ENCODE assay signal across 8 cellular contexts in genomic region chr13:84896128-84896527, GRCh38.
A peak's percentile ranks its signal among the peaks of the same experiment; 100 is the strongest.
DNase-seq lines count a peak whose midpoint lies in the region; ATAC-seq and TF ChIP-seq lines count a peak whose summit lies in the region.

No MANE protein-coding gene starts in this region.

- H3K23ac ChIP-seq in H9 (ENCODE audit: insufficient read length, low read depth, low read length): no peak overlapping the region

- no peak overlapping the region for H3K4ac ChIP-seq in H9 (ENCODE audit: low read depth, low read length)

- H3K9ac ChIP-seq in H9 (ENCODE audit: extremely low read depth, insufficient read length, low read length) (no peak overlapping the region), smooth muscle cell (ENCODE audit: low read depth) (no peak overlapping the region)

- peak; percentile 57 for DNase-seq in activated CD8-positive, alpha-beta memory T cell treated with anti-CD3 and anti-CD28 coated beads for 24 hours
- DNase-seq in activated CD8-positive, alpha-beta memory T cell treated with anti-CD3 and anti-CD28 coated beads, Interleukin-2, amount 10 ng/mL, durations not matched to agents 7 days and 5 days: no peak
- DNase-seq in H9: no peak
- peak; percentile 60 for DNase-seq in NCI-H2081 (lab: John Stamatoyannopoulos, UW)
- DNase-seq in activated CD8-positive, alpha-beta T cell treated with anti-CD3 and anti-CD28 coated beads for 36 hours: peak; percentile 36
- DNase-seq in glomerular endothelial cell (ENCODE audit: extremely low read depth, low read depth, low spot score): peak; percentile 34
- no peak for DNase-seq in smooth muscle cell (lab: John Stamatoyannopoulos, UW; ENCODE audit: unreplicated experiment)

- no peak overlapping the region for H3K4me3 ChIP-seq in smooth muscle cell

- H4K20me1 ChIP-seq in H9 (ENCODE audit: control insufficient read depth, insufficient read depth, insufficient read length): no peaks in the 10 kb centered on the region
- no peaks in the 10 kb centered on the region for H4K20me1 ChIP-seq in smooth muscle cell (ENCODE audit: low read depth)

- H3K4me3 Mint-ChIP-seq in activated CD8-positive, alpha-beta memory T cell treated with anti-CD3 and anti-CD28 coated beads, Interleukin-2, amount 10 ng/mL, durations not matched to agents 7 days and 5 days: no peak overlapping the region
- H3K4me3 Mint-ChIP-seq in H9: no peak overlapping the region
- no peak overlapping the region for H3K4me3 Mint-ChIP-seq in activated CD8-positive, alpha-beta T cell treated with anti-CD3 and anti-CD28 coated beads for 36 hours
- no peak overlapping the region for H3K4me3 Mint-ChIP-seq in stimulated activated memory B cell treated with anti-CD40 and anti-IgM and Interleukin-4, amounts not matched to agents 10 μg/mL and 1 μg/mL and 100 μg/mL, for 72 hours

- H3K4me1 ChIP-seq in H9 (ENCODE audit: insufficient read depth, low read length): no peaks in the 10 kb centered on the region
- no peaks in the 10 kb centered on the region for H3K4me1 ChIP-seq in smooth muscle cell (ENCODE audit: low read depth)

- no peak overlapping the region for H2BK20ac ChIP-seq in H9 (ENCODE audit: low read depth, low read length, poor library complexity, severe bottlenecking)

- H2AK5ac ChIP-seq in H9 (ENCODE audit: insufficient read length, low read length): no peak overlapping the region

- H3K9me3 Mint-ChIP-seq in activated CD8-positive, alpha-beta memory T cell treated with anti-CD3 and anti-CD28 coated beads, Interleukin-2, amount 10 ng/mL, durations not matched to agents 7 days and 5 days (ENCODE audit: low read depth): no peaks in the 10 kb centered on the region
- H3K9me3 Mint-ChIP-seq in H9: peaks cover 0 to 2% of the 10 kb centered on the region in 2 experiments; a peak in 2 of 5 replicates
- H3K9me3 Mint-ChIP-seq in activated CD8-positive, alpha-beta T cell treated with anti-CD3 and anti-CD28 coated beads for 36 hours: no peaks in the 10 kb centered on the region
- peaks cover 2% of the 10 kb centered on the region for H3K9me3 Mint-ChIP-seq in stimulated activated memory B cell treated with anti-CD40 and anti-IgM and Interleukin-4, amounts not matched to agents 10 μg/mL and 1 μg/mL and 100 μg/mL, for 72 hours

- intact Hi-C loops in activated CD8-positive, alpha-beta T cell treated with anti-CD3 and anti-CD28 coated beads for 36 hours (cut with micrococcal nuclease): loop anchor here (1.0 kb wide), 1 partner anchor 910 kb away; no protein-coding TSS in a partner anchor

- no peak overlapping the region for H3K4me2 ChIP-seq in H9 (ENCODE audit: insufficient read depth, insufficient read length, low read length)
- H3K4me2 ChIP-seq in smooth muscle cell: peak overlapping the region; percentile 27

- H3K27ac ChIP-seq in H9 (ENCODE audit: insufficient read length, low read depth, low read length) (no peak overlapping the region), smooth muscle cell (ENCODE audit: low read depth) (no peak overlapping the region)

- no peak overlapping the region for H3K18ac ChIP-seq in H9 (ENCODE audit: insufficient read length, low read depth, low read length)

- H3K36me3 Mint-ChIP-seq in activated CD8-positive, alpha-beta memory T cell treated with anti-CD3 and anti-CD28 coated beads, Interleukin-2, amount 10 ng/mL, durations not matched to agents 7 days and 5 days: no peaks in the 10 kb centered on the region
- H3K36me3 Mint-ChIP-seq in H9 (ENCODE audit: insufficient read depth in 1 of 3, low read depth in 3 of 3): peaks cover 0 to 6% (median 0%) of the 10 kb centered on the region in 3 experiments; a peak in 3 of 7 replicates
- no peaks in the 10 kb centered on the region for H3K36me3 Mint-ChIP-seq in activated CD8-positive, alpha-beta T cell treated with anti-CD3 and anti-CD28 coated beads for 36 hours (ENCODE audit: low read depth)
- no peaks in the 10 kb centered on the region for H3K36me3 Mint-ChIP-seq in stimulated activated memory B cell treated with anti-CD40 and anti-IgM and Interleukin-4, amounts not matched to agents 10 μg/mL and 1 μg/mL and 100 μg/mL, for 72 hours

- POLR2A ChIA-PET in activated CD8-positive, alpha-beta T cell treated with anti-CD3 and anti-CD28 coated beads for 36 hours (lab: Charles Lee): no interaction called here

- H3F3A ChIP-seq in smooth muscle cell (ENCODE audit: low read depth): no peaks in the 10 kb centered on the region

- no peaks in the 10 kb centered on the region for H3K4me1 Mint-ChIP-seq in activated CD8-positive, alpha-beta memory T cell treated with anti-CD3 and anti-CD28 coated beads, Interleukin-2, amount 10 ng/mL, durations not matched to agents 7 days and 5 days
- no peaks in the 10 kb centered on the region for H3K4me1 Mint-ChIP-seq in H9
- no peaks in the 10 kb centered on the region for H3K4me1 Mint-ChIP-seq in activated CD8-positive, alpha-beta T cell treated with anti-CD3 and anti-CD28 coated beads for 36 hours (ENCODE audit: low read depth)
- no peaks in the 10 kb centered on the region for H3K4me1 Mint-ChIP-seq in stimulated activated memory B cell treated with anti-CD40 and anti-IgM and Interleukin-4, amounts not matched to agents 10 μg/mL and 1 μg/mL and 100 μg/mL, for 72 hours

- peak; percentile 79 for TF ChIP-seq CTCF in H9 (conservative IDR thresholded peaks at IDR 0.05)
- TF ChIP-seq CTCF in activated CD8-positive, alpha-beta T cell treated with anti-CD3 and anti-CD28 coated beads for 36 hours (IDR thresholded peaks at IDR 0.05): peak; percentile 89
- peak; percentile 81 for TF ChIP-seq CTCF in smooth muscle cell (IDR thresholded peaks at IDR 0.05; ENCODE audit: borderline replicate concordance, insufficient read depth, poor library complexity, severe bottlenecking)

- H3K27ac Mint-ChIP-seq in activated CD8-positive, alpha-beta memory T cell treated with anti-CD3 and anti-CD28 coated beads, Interleukin-2, amount 10 ng/mL, durations not matched to agents 7 days and 5 days: no peak overlapping the region
- H3K27ac Mint-ChIP-seq in H9: no peak overlapping the region
- H3K27ac Mint-ChIP-seq in activated CD8-positive, alpha-beta T cell treated with anti-CD3 and anti-CD28 coated beads for 36 hours: no peak overlapping the region
- H3K27ac Mint-ChIP-seq in stimulated activated memory B cell treated with anti-CD40 and anti-IgM and Interleukin-4, amounts not matched to agents 10 μg/mL and 1 μg/mL and 100 μg/mL, for 72 hours: no peak overlapping the region

- H3K56ac ChIP-seq in H9 (ENCODE audit: insufficient read length, low read depth, low read length): no peak overlapping the region

- no peak overlapping the region for H3K14ac ChIP-seq in H9 (ENCODE audit: insufficient read depth, low read length)

- H3K27me3 ChIP-seq in H9 (ENCODE audit: insufficient read depth, low read length) (no peaks in the 10 kb centered on the region), smooth muscle cell (ENCODE audit: low read depth) (no peaks in the 10 kb centered on the region)

- H3K36me3 ChIP-seq in smooth muscle cell (ENCODE audit: low read depth): no peaks in the 10 kb centered on the region

- no peaks in the 10 kb centered on the region for H3K79me1 ChIP-seq in H9 (ENCODE audit: insufficient read depth, low read depth, low read length, poor library complexity, severe bottlenecking)

- no peak for ATAC-seq in activated CD8-positive, alpha-beta memory T cell treated with anti-CD3 and anti-CD28 coated beads, Interleukin-2, amount 10 ng/mL, durations not matched to agents 7 days and 5 days
- ATAC-seq in activated CD8-positive, alpha-beta T cell treated with anti-CD3 and anti-CD28 coated beads for 36 hours: no peak
- no peak for ATAC-seq in stimulated activated memory B cell treated with anti-CD40 and anti-IgM and Interleukin-4, amounts not matched to agents 10 μg/mL and 1 μg/mL and 100 μg/mL, for 72 hours

- no peak overlapping the region for H4K8ac ChIP-seq in H9 (replicated peaks; ENCODE audit: insufficient read length, low read depth, low read length)

- H2AFZ ChIP-seq in H9 (ENCODE audit: low read length) (no peak overlapping the region), smooth muscle cell (ENCODE audit: low read depth) (peak overlapping the region; percentile 47)

- H4K5ac ChIP-seq in H9 (ENCODE audit: insufficient read length, low read depth, low read length): no peak overlapping the region

- no peaks in the 10 kb centered on the region for H3K27me3 Mint-ChIP-seq in activated CD8-positive, alpha-beta memory T cell treated with anti-CD3 and anti-CD28 coated beads, Interleukin-2, amount 10 ng/mL, durations not matched to agents 7 days and 5 days
- H3K27me3 Mint-ChIP-seq in H9 (ENCODE audit: low read depth): no peaks in the 10 kb centered on the region
- peaks cover 1% of the 10 kb centered on the region for H3K27me3 Mint-ChIP-seq in activated CD8-positive, alpha-beta T cell treated with anti-CD3 and anti-CD28 coated beads for 36 hours
- no peaks in the 10 kb centered on the region for H3K27me3 Mint-ChIP-seq in stimulated activated memory B cell treated with anti-CD40 and anti-IgM and Interleukin-4, amounts not matched to agents 10 μg/mL and 1 μg/mL and 100 μg/mL, for 72 hours

- CTCF ChIA-PET in activated CD8-positive, alpha-beta memory T cell treated with anti-CD3 and anti-CD28 coated beads, Interleukin-2, amount 10 ng/mL, durations not matched to agents 7 days and 5 days (lab: Charles Lee): interaction anchor here (0.7 kb wide), 1 partner anchor 904 kb away, joined by 3 read pairs; no protein-coding TSS in a partner anchor
- CTCF ChIA-PET in activated CD8-positive, alpha-beta T cell treated with anti-CD3 and anti-CD28 coated beads for 36 hours (lab: Charles Lee): interaction anchor here (0.7 to 1.2 kb wide), 9 partner anchors 15 to 933 kb away, joined by 3 to 4 read pairs (median 3); partner anchors contain the start of gene SLITRK6

- H3T11ph ChIP-seq in H9 (ENCODE audit: low read length): no peak overlapping the region

- no peak overlapping the region for H4K91ac ChIP-seq in H9 (ENCODE audit: insufficient read length, low read depth, low read length)

- no peak overlapping the region for H2BK120ac ChIP-seq in H9 (ENCODE audit: low read depth, low read length, poor library complexity, severe bottlenecking)

- no CpG with 5 or more reads among the region's 9 CpGs for WGBS in H9 (ENCODE audit: extremely low coverage, insufficient read length, low lambda C conversion rate)
- WGBS in smooth muscle cell (ENCODE audit: low lambda C conversion rate): 12% methylated on average over 9 of the region's 9 CpGs

- H2BK5ac ChIP-seq in H9 (ENCODE audit: insufficient read length, low read length): no peak overlapping the region

- H3K23me2 ChIP-seq in H9 (ENCODE audit: insufficient read length, low read depth, low read length, poor library complexity, severe bottlenecking): no peaks in the 10 kb centered on the region

- H2BK15ac ChIP-seq in H9 (ENCODE audit: low read depth, low read length): no peak overlapping the region

- H3K79me2 ChIP-seq in H9 (ENCODE audit: insufficient read depth, low read length): no peaks in the 10 kb centered on the region
- H3K79me2 ChIP-seq in smooth muscle cell (ENCODE audit: low read depth): no peaks in the 10 kb centered on the region

- H2BK12ac ChIP-seq in H9 (ENCODE audit: insufficient read length, low read depth, low read length): no peak overlapping the region

- H3K9me3 ChIP-seq in H9 (ENCODE audit: control insufficient read depth, low read depth, low read length) (no peaks in the 10 kb centered on the region), smooth muscle cell (replicated peaks; ENCODE audit: low read depth) (no peaks in the 10 kb centered on the region)

Comparison
In these comparisons a context has a peak if more than half of its experiments do, and no peak if none do; other contexts are left out.
1. DNase-seq: peak in activated CD8-positive, alpha-beta memory T cell treated with anti-CD3 and anti-CD28 coated beads for 24 hours (single experiment), NCI-H2081 (2 of 2), activated CD8-positive, alpha-beta T cell treated with anti-CD3 and anti-CD28 coated beads for 36 hours (single experiment) and glomerular endothelial cell (single experiment); none in activated CD8-positive, alpha-beta memory T cell treated with anti-CD3 and anti-CD28 coated beads, Interleukin-2, amount 10 ng/mL, durations not matched to agents 7 days and 5 days (single experiment), H9 (single experiment) and smooth muscle cell (single experiment).
2. Peak in every context shown above with its lines, with median percentiles within 50 percentile points of each other: CTCF ChIP-seq.